7 cellular contexts compared by ENCODE assay signal in genomic region chr20:10689385-10689784, GRCh38.
"Had no signal": no experiment of that assay in that cellular context is flagged by ENCODE, and none has a peak within 500 bp of the region (broad histone marks: within the 10 kb centered on the region; RNA-seq: fewer than 3 reads in every experiment).

No MANE protein-coding gene starts in this region.

- DNase-seq: H9, HCEC 1CT, IMR-90 had no signal

- H2AFZ ChIP-seq: GM23338 had no signal

- H3K27ac ChIP-seq: HL-60 had no signal

- FAIRE-seq: H1, H54 had no signal

- ATAC-seq: GM23338 had no signal

- H3K4me2 ChIP-seq: GM23338 had no signal

- H3K4me3 ChIP-seq: GM23338 had no signal
